ENCODE assay signal across 8 cellular contexts in genomic region chr12:69570545-69571399, GRCh38. TPM values are rescaled to one million over a fixed set of nuclear protein-coding genes. Genes with fewer than 3 reads are reported as not detected.
DNase-seq lines count a peak whose midpoint lies in the region; ATAC-seq lines count a peak whose summit lies in the region.

No MANE protein-coding gene starts in this region.

- DNase-seq in activated CD8-positive, alpha-beta memory T cell treated with anti-CD3 and anti-CD28 coated beads for 1 hour (ENCODE audit: extremely low read depth in 1 of 2, low read depth in 1 of 2) = peak; percentile 14 to 19
- no peak for DNase-seq in activated CD8-positive, alpha-beta memory T cell treated with anti-CD3 and anti-CD28 coated beads, Interleukin-2, amount 50 U/mL, for 48 hours
- peak; percentile 80 for DNase-seq in NCI-H2196 (lab: John Stamatoyannopoulos, UW; ENCODE audit: unreplicated experiment)
- peak; percentile 66 for DNase-seq in activated CD4-positive, alpha-beta T cell treated with anti-CD3 and anti-CD28 coated beads for 48 hours
- peak; percentile 36 for DNase-seq in effector CD8-positive, alpha-beta T cell (lab: John Stamatoyannopoulos, UW)
- DNase-seq in mesendoderm = peak; percentile 78

- H3K23ac ChIP-seq in mesendoderm (ENCODE audit: low read length) = no peak overlapping the region

- no peaks in the 10 kb centered on the region for H3K79me2 ChIP-seq in mesendoderm (ENCODE audit: control insufficient read depth, insufficient read depth, low read length)

- no peak overlapping the region for H3K4ac ChIP-seq in mesendoderm (ENCODE audit: low read depth, low read length)

- no peak overlapping the region for H3K27ac Mint-ChIP-seq in stimulated activated memory B cell treated with anti-CD40 and anti-IgM and Interleukin-4, amounts not matched to agents 10 μg/mL and 1 μg/mL and 100 μg/mL, for 72 hours

- H3K27me3 Mint-ChIP-seq in stimulated activated memory B cell treated with anti-CD40 and anti-IgM and Interleukin-4, amounts not matched to agents 10 μg/mL and 1 μg/mL and 100 μg/mL, for 72 hours = no peaks in the 10 kb centered on the region

- H3K27me3 ChIP-seq in mesendoderm (ENCODE audit: insufficient read depth, low read length, poor library complexity) = no peaks in the 10 kb centered on the region

- peak; percentile 73 for ATAC-seq in HG02870 (IDR thresholded peaks at IDR 0.05; ENCODE audit: unreplicated experiment)
- ATAC-seq in stimulated activated memory B cell treated with anti-CD40 and anti-IgM and Interleukin-4, amounts not matched to agents 10 μg/mL and 1 μg/mL and 100 μg/mL, for 72 hours = peak; percentile 63

- no peak overlapping the region for H2BK15ac ChIP-seq in mesendoderm (replicated peaks; ENCODE audit: low read depth)

- no peak overlapping the region for H3K4me3 ChIP-seq in mesendoderm (ENCODE audit: low read length)

- H3K36me3 Mint-ChIP-seq in stimulated activated memory B cell treated with anti-CD40 and anti-IgM and Interleukin-4, amounts not matched to agents 10 μg/mL and 1 μg/mL and 100 μg/mL, for 72 hours = peaks cover 40% of the 10 kb centered on the region

- H3K9ac ChIP-seq in mesendoderm (ENCODE audit: low read length) = no peak overlapping the region

- H3K4me1 ChIP-seq in mesendoderm (ENCODE audit: control insufficient read depth, low read depth, low read length) = no peaks in the 10 kb centered on the region

- no peak overlapping the region for H2BK5ac ChIP-seq in mesendoderm (ENCODE audit: low read length)

- no peaks in the 10 kb centered on the region for H3K9me3 Mint-ChIP-seq in stimulated activated memory B cell treated with anti-CD40 and anti-IgM and Interleukin-4, amounts not matched to agents 10 μg/mL and 1 μg/mL and 100 μg/mL, for 72 hours

- H3K4me2 ChIP-seq in mesendoderm (ENCODE audit: low read length) = no peak overlapping the region

- H4K5ac ChIP-seq in mesendoderm (ENCODE audit: low read length) = no peak overlapping the region

- peaks cover 4% of the 10 kb centered on the region for H3K36me3 ChIP-seq in mesendoderm (ENCODE audit: control insufficient read depth, insufficient read depth, low read length)

- no peak overlapping the region for H3K18ac ChIP-seq in mesendoderm (ENCODE audit: low read length)

- H2BK120ac ChIP-seq in mesendoderm (ENCODE audit: low read depth, low read length) = no peak overlapping the region

- H3K27ac ChIP-seq in mesendoderm (ENCODE audit: low read depth, low read length) = no peak overlapping the region

- H4K8ac ChIP-seq in mesendoderm (ENCODE audit: low read depth, low read length) = no peak overlapping the region

- no peaks in the 10 kb centered on the region for H3K79me1 ChIP-seq in mesendoderm (ENCODE audit: low read length)

- WGBS in mesendoderm (ENCODE audit: extremely low coverage, insufficient coverage, low lambda C conversion rate) = no CpG with 5 or more reads among the region's 6 CpGs

- no peak overlapping the region for H3K4me3 Mint-ChIP-seq in stimulated activated memory B cell treated with anti-CD40 and anti-IgM and Interleukin-4, amounts not matched to agents 10 μg/mL and 1 μg/mL and 100 μg/mL, for 72 hours

- H3K4me1 Mint-ChIP-seq in stimulated activated memory B cell treated with anti-CD40 and anti-IgM and Interleukin-4, amounts not matched to agents 10 μg/mL and 1 μg/mL and 100 μg/mL, for 72 hours = no peaks in the 10 kb centered on the region

- H2AK5ac ChIP-seq in mesendoderm (ENCODE audit: low read length) = no peak overlapping the region

- H3K56ac ChIP-seq in mesendoderm (ENCODE audit: low read length) = no peak overlapping the region

RNA-seq across cellular contexts. Expression of gene CCT2, which starts 14.5 kb away (rescaled TPM):
- 756 TPM for polyA plus RNA-seq in mesendoderm (2013, experiment 1 of 2)
- 777 TPM for polyA plus RNA-seq in mesendoderm (2013, experiment 2 of 2)

RNA-seq across cellular contexts. Expression of gene LRRC10, which starts 39.9 kb away (rescaled TPM):
- polyA plus RNA-seq in mesendoderm (2013, experiment 1 of 2) = not detected
- not detected for polyA plus RNA-seq in mesendoderm (2013, experiment 2 of 2)
